Comparison of ENCODE assay signal across 16 cellular contexts in genomic region chr22:41676134-41676533, GRCh38.
"Had no signal": no experiment of that assay in that cellular context is flagged by ENCODE, and none has a peak within 500 bp of the region (broad histone marks: within the 10 kb centered on the region; RNA-seq: fewer than 3 reads in every experiment).

No MANE protein-coding gene starts in this region.

- H3K27me3 ChIP-seq: upper lobe of left lung had no signal

- H3K27ac Mint-ChIP-seq: mesothelial cell of epicardium, natural killer cell had no signal

- ATAC-seq: left lobe of liver, natural killer cell, WTC11 had no signal

- DNase-seq: activated naive CD4-positive, alpha-beta T cell; effector CD4-positive, alpha-beta T cell; foreskin fibroblast; kidney; mammary epithelial cell; natural killer cell; stimulated activated CD4-positive, alpha-beta T cell treated with anti-CD3 and anti-CD28 coated beads, Interleukin-4, amount 100 ng/mL, for 1 hour; stimulated activated naive CD4-positive, alpha-beta T cell treated with Interleukin-2 at 50 U/mL for 16 hours; T-helper 1 cell; T-helper 9 cell; upper lobe of left lung had no signal

- H3K4me3 ChIP-seq: thoracic aorta, upper lobe of left lung had no signal

- H3K9me3 ChIP-seq: thoracic aorta, upper lobe of left lung had no signal

- H3K27ac ChIP-seq: thoracic aorta, upper lobe of left lung had no signal

- H3K9me3 Mint-ChIP-seq: activated T-helper 1 cell treated with anti-CD3 and anti-CD28 coated beads, Interleukin-12 subunit alpha, Interleukin-12 subunit beta, Interleukin-2, Interleukin-4 antibody, amounts not matched to agents 30 ng/mL and 10 ng/mL and 1 ng/mL, durations not matched to agents 14 hours and 24 hours and 36 hours; mesothelial cell of epicardium; natural killer cell; WTC11 had no signal
